ENCODE assay signal across 19 cellular contexts in genomic region chr3:89165636-89166312, GRCh38. TPM values are rescaled to one million over a fixed set of nuclear protein-coding genes. Genes with fewer than 3 reads are reported as not detected.
"Had no signal": no experiment of that assay in that cellular context is flagged by ENCODE, and none has a peak within 500 bp of the region (broad histone marks: within the 10 kb centered on the region; RNA-seq: fewer than 3 reads in every experiment).

No MANE protein-coding gene starts in this region.

- H3K27ac Mint-ChIP-seq: activated T-helper 17 cell treated with anti-CD3 and anti-CD28 coated beads, Interleukin-2, amount 50 U/mL, for 72 hours; immature natural killer cell; nephron progenitor cell had no signal

- ATAC-seq: activated T-helper 17 cell treated with anti-CD3 and anti-CD28 coated beads, Interleukin-2, amount 50 U/mL, for 72 hours; gastrocnemius medialis; heart right ventricle; stimulated activated naive CD8-positive, alpha-beta T cell treated with anti-CD3 and anti-CD28 coated beads, Interleukin-15, amount 100 ng/mL, for 72 hours had no signal

- H3K27ac ChIP-seq: ascending aorta, gastrocnemius medialis, heart right ventricle, ovary, sigmoid colon, upper lobe of left lung had no signal

- H3K4me3 Mint-ChIP-seq: activated T-helper 17 cell treated with anti-CD3 and anti-CD28 coated beads, Interleukin-2, amount 50 U/mL, for 72 hours; immature natural killer cell; nephron progenitor cell; stimulated activated naive CD8-positive, alpha-beta T cell treated with anti-CD3 and anti-CD28 coated beads, Interleukin-15, amount 100 ng/mL, for 72 hours had no signal

- H3K9me3 ChIP-seq: ascending aorta, gastrocnemius medialis, ovary, sigmoid colon, upper lobe of left lung had no signal

- H3K9me3 Mint-ChIP-seq: nephron progenitor cell; stimulated activated naive CD8-positive, alpha-beta T cell treated with anti-CD3 and anti-CD28 coated beads, Interleukin-15, amount 100 ng/mL, for 72 hours had no signal

- H3K36me3 ChIP-seq: ascending aorta, gastrocnemius medialis, heart right ventricle, ovary, sigmoid colon, upper lobe of left lung had no signal

- DNase-seq: activated CD4-positive, alpha-beta T cell treated with anti-CD3 and anti-CD28 coated beads, Interleukin-2, amount 50 U/mL, for 4 hours; activated CD4-positive, CD25-positive, alpha-beta regulatory T cell treated with anti-CD3 and anti-CD28 coated beads, Interleukin-2, amount 50 U/mL, for 72 hours; activated naive CD4-positive, alpha-beta T cell treated with Interleukin-2 at 50 U/mL for 16 hours; activated T-cell treated with anti-CD3 and anti-CD28 coated beads for 4 hours; dermis blood vessel endothelial cell; erythroblast; gastrocnemius medialis; heart right ventricle; immature natural killer cell; nephron progenitor cell; ovary; sigmoid colon; stimulated activated CD4-positive, alpha-beta T cell treated with anti-CD3 and anti-CD28 coated beads, Interleukin-1b, Interleukin-23, amount 100 ng/mL, for 48 hours; stimulated activated naive CD8-positive, alpha-beta T cell treated with anti-CD3 and anti-CD28 coated beads, Interleukin-15, amount 100 ng/mL, for 72 hours; T-helper 2 cell; upper lobe of left lung had no signal

- H3K4me1 ChIP-seq: ascending aorta, gastrocnemius medialis, upper lobe of left lung had no signal

- H3K27me3 Mint-ChIP-seq: activated T-helper 17 cell treated with anti-CD3 and anti-CD28 coated beads, Interleukin-2, amount 50 U/mL, for 72 hours; stimulated activated naive CD8-positive, alpha-beta T cell treated with anti-CD3 and anti-CD28 coated beads, Interleukin-15, amount 100 ng/mL, for 72 hours had no signal

- H3K4me1 Mint-ChIP-seq: activated T-helper 17 cell treated with anti-CD3 and anti-CD28 coated beads, Interleukin-2, amount 50 U/mL, for 72 hours; immature natural killer cell; nephron progenitor cell; stimulated activated naive CD8-positive, alpha-beta T cell treated with anti-CD3 and anti-CD28 coated beads, Interleukin-15, amount 100 ng/mL, for 72 hours had no signal

- H3K27me3 ChIP-seq: ascending aorta, gastrocnemius medialis, heart right ventricle, ovary, sigmoid colon, upper lobe of left lung had no signal

- H3K4me3 ChIP-seq: ascending aorta, gastrocnemius medialis, heart right ventricle, ovary, sigmoid colon, upper lobe of left lung had no signal

RNA-seq across cellular contexts. Expression of gene EPHA3, which starts 58.4 kb away (rescaled TPM):
- total RNA-seq: dermis blood vessel endothelial cell, pulmonary artery endothelial cell had no signal
- polyA plus RNA-seq: immature natural killer cell had no signal
